In the genomic region with DNA sequence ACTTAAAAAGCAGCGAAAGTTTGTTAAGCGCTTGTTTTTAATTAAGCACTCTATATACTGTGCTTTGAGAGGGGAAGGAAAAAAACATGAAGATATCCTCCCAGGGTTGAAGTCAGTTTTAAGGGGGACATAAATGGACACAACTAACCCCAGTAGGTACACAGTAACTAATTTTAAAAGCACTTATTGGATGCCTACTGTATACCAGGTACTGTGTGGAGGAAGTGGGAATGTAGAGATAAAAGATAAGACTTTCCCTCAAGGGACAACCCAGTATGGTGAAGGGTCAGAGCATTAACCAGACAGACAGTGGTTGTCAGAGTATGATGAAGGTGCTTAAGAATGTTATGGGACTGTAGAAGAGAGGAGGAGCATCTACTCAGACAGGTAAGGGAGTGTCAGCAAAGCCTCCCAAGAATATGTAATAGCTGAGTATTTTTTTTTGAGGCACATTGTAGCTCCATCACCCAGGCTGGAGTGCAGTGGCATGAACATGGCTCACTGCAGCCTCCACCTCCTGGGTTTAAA, we compare ENCODE assay signal across 8 cellular contexts. TPM values are rescaled to one million over a fixed set of nuclear protein-coding genes. Genes with fewer than 3 reads are reported as not detected.
DNase-seq lines count a peak whose midpoint lies in the region; ATAC-seq and TF ChIP-seq lines count a peak whose summit lies in the region.

No MANE protein-coding gene starts in this region.

- ATAC-seq in activated T-helper 17 cell treated with anti-CD3 and anti-CD28 coated beads, Interleukin-2, amount 50 U/mL, for 72 hours (replicated peaks): no peak
- no peak for ATAC-seq in stimulated activated effector memory CD8-positive, alpha-beta T cell treated with anti-CD3 and anti-CD28 coated beads, Interleukin-12 subunit alpha, Interleukin-12 subunit beta, amount 100 ng/mL, for 72 hours

- peaks cover 11% of the 10 kb centered on the region for H3K36me3 ChIP-seq in iPS-15b (ENCODE audit: control insufficient read depth, insufficient read depth, low read length)

- H3K27me3 Mint-ChIP-seq in HFFc6 (ENCODE audit: insufficient read depth): peaks cover 2% of the 10 kb centered on the region
- H3K27me3 Mint-ChIP-seq in activated T-helper 17 cell treated with anti-CD3 and anti-CD28 coated beads, Interleukin-2, amount 50 U/mL, for 72 hours: no peaks in the 10 kb centered on the region

- peak overlapping the region; percentile 98 for H3K9ac ChIP-seq in iPS-15b (ENCODE audit: low read depth, low read length)

- peak overlapping the region; percentile 96 for H3K27ac Mint-ChIP-seq in HFFc6
- H3K27ac Mint-ChIP-seq in activated T-helper 17 cell treated with anti-CD3 and anti-CD28 coated beads, Interleukin-2, amount 50 U/mL, for 72 hours: peak overlapping the region; percentile 100
- peak overlapping the region; percentile 99 for H3K27ac Mint-ChIP-seq in stimulated activated effector memory CD8-positive, alpha-beta T cell treated with anti-CD3 and anti-CD28 coated beads, Interleukin-12 subunit alpha, Interleukin-12 subunit beta, amount 100 ng/mL, for 72 hours

- no peak for TF ChIP-seq CTCF in HFFc6 (IDR thresholded peaks at IDR 0.05)

- no peaks in the 10 kb centered on the region for H3K9me3 ChIP-seq in iPS-15b (ENCODE audit: control insufficient read depth, insufficient read depth, low read length)

- H3K4me1 Mint-ChIP-seq in HFFc6 (ENCODE audit: low read depth): peaks cover 53% of the 10 kb centered on the region
- peaks cover 54% of the 10 kb centered on the region for H3K4me1 Mint-ChIP-seq in activated T-helper 17 cell treated with anti-CD3 and anti-CD28 coated beads, Interleukin-2, amount 50 U/mL, for 72 hours
- peaks cover 63% of the 10 kb centered on the region for H3K4me1 Mint-ChIP-seq in stimulated activated effector memory CD8-positive, alpha-beta T cell treated with anti-CD3 and anti-CD28 coated beads, Interleukin-12 subunit alpha, Interleukin-12 subunit beta, amount 100 ng/mL, for 72 hours

- H3K4me3 ChIP-seq in iPS-15b (ENCODE audit: low read depth, low read length): peak overlapping the region; percentile 97

- H3K9me3 Mint-ChIP-seq in HFFc6: no peaks in the 10 kb centered on the region
- H3K9me3 Mint-ChIP-seq in activated T-helper 17 cell treated with anti-CD3 and anti-CD28 coated beads, Interleukin-2, amount 50 U/mL, for 72 hours: no peaks in the 10 kb centered on the region
- H3K9me3 Mint-ChIP-seq in stimulated activated effector memory CD8-positive, alpha-beta T cell treated with anti-CD3 and anti-CD28 coated beads, Interleukin-12 subunit alpha, Interleukin-12 subunit beta, amount 100 ng/mL, for 72 hours: no peaks in the 10 kb centered on the region

- peak overlapping the region; percentile 93 for H3K4me3 Mint-ChIP-seq in HFFc6
- H3K4me3 Mint-ChIP-seq in activated T-helper 17 cell treated with anti-CD3 and anti-CD28 coated beads, Interleukin-2, amount 50 U/mL, for 72 hours: peak overlapping the region; percentile 95
- H3K4me3 Mint-ChIP-seq in stimulated activated effector memory CD8-positive, alpha-beta T cell treated with anti-CD3 and anti-CD28 coated beads, Interleukin-12 subunit alpha, Interleukin-12 subunit beta, amount 100 ng/mL, for 72 hours: peak overlapping the region; percentile 97

- H3K36me3 Mint-ChIP-seq in HFFc6 (ENCODE audit: low read depth): peaks cover 7% of the 10 kb centered on the region
- peaks cover 48% of the 10 kb centered on the region for H3K36me3 Mint-ChIP-seq in activated T-helper 17 cell treated with anti-CD3 and anti-CD28 coated beads, Interleukin-2, amount 50 U/mL, for 72 hours (ENCODE audit: low read depth)
- H3K36me3 Mint-ChIP-seq in stimulated activated effector memory CD8-positive, alpha-beta T cell treated with anti-CD3 and anti-CD28 coated beads, Interleukin-12 subunit alpha, Interleukin-12 subunit beta, amount 100 ng/mL, for 72 hours: peaks cover 60% of the 10 kb centered on the region

- peaks cover 4% of the 10 kb centered on the region for H3K4me1 ChIP-seq in iPS-15b (ENCODE audit: control insufficient read depth, insufficient read depth, low read length)

- H3K27me3 ChIP-seq in iPS-15b (ENCODE audit: control insufficient read depth, insufficient read depth, low read length): no peaks in the 10 kb centered on the region

- no peak for DNase-seq in HFFc6
- DNase-seq in stimulated activated effector memory CD8-positive, alpha-beta T cell treated with anti-CD3 and anti-CD28 coated beads, Interleukin-12 subunit alpha, Interleukin-12 subunit beta, amount 100 ng/mL, for 72 hours (ENCODE audit: low spot score in 2 of 2): no peak
- DNase-seq in foreskin melanocyte: no peak
- DNase-seq in germinal center (ENCODE audit: low spot score): no peak
- no peak for DNase-seq in glomerular visceral epithelial cell (ENCODE audit: extremely low spot score)
- DNase-seq in midbrain (lab: John Stamatoyannopoulos, UW): no peak

RNA-seq across cellular contexts. Expression of gene ABCF1, which starts 0.9 kb away (rescaled TPM):
- 10 to 100 TPM; 51.3 to 69.3 (median 63.1) TPM for total RNA-seq in HFFc6 (2021; fragmentation: NEBNext Ultra II Directional; extraction: Animal tissue kit (Norgen Biotek cat#: 25700))
- total RNA-seq in activated T-helper 17 cell treated with anti-CD3 and anti-CD28 coated beads, Interleukin-2, amount 50 U/mL, for 72 hours: 10 to 100 TPM; 65.0 to 98.2 TPM

RNA-seq across cellular contexts. Expression of gene PRR3, which starts 15.0 kb away (rescaled TPM):
- 10 to 100 TPM in 5 of 6 experiments, 1 to 10 TPM in 1; 9.8 to 14.0 (median 12.3) TPM for total RNA-seq in HFFc6 (2021; fragmentation: NEBNext Ultra II Directional; extraction: Animal tissue kit (Norgen Biotek cat#: 25700))
- total RNA-seq in activated T-helper 17 cell treated with anti-CD3 and anti-CD28 coated beads, Interleukin-2, amount 50 U/mL, for 72 hours: 10 to 100 TPM; 22.1 to 23.1 TPM

RNA-seq across cellular contexts. Expression of gene GNL1, which starts 15.9 kb away (rescaled TPM):
- 10 to 100 TPM; 56.9 to 65.6 (median 61.9) TPM for total RNA-seq in HFFc6 (2021; fragmentation: NEBNext Ultra II Directional; extraction: Animal tissue kit (Norgen Biotek cat#: 25700))
- total RNA-seq in activated T-helper 17 cell treated with anti-CD3 and anti-CD28 coated beads, Interleukin-2, amount 50 U/mL, for 72 hours: 100 to 1,000 TPM; 102 to 117 TPM

RNA-seq across cellular contexts. Expression of gene PPP1R10, which starts 44.9 kb away (rescaled TPM):
- total RNA-seq in HFFc6 (2021; fragmentation: NEBNext Ultra II Directional; extraction: Animal tissue kit (Norgen Biotek cat#: 25700)): 10 to 100 TPM; 62.4 to 75.4 (median 71.2) TPM
- total RNA-seq in activated T-helper 17 cell treated with anti-CD3 and anti-CD28 coated beads, Interleukin-2, amount 50 U/mL, for 72 hours: 100 to 1,000 TPM in 1 of 2 donors, 10 to 100 TPM in 1; 85.9 to 101 TPM

RNA-seq across cellular contexts. Expression of gene MRPS18B, which starts 45.5 kb away (rescaled TPM):
- total RNA-seq in HFFc6 (2021; fragmentation: NEBNext Ultra II Directional; extraction: Animal tissue kit (Norgen Biotek cat#: 25700)): 10 to 100 TPM; 50.7 to 63.4 (median 56.1) TPM
- total RNA-seq in activated T-helper 17 cell treated with anti-CD3 and anti-CD28 coated beads, Interleukin-2, amount 50 U/mL, for 72 hours: 10 to 100 TPM; 64.6 to 78.5 TPM
